In genomic region chr5:14741721-14742426, GRCh38 we compare ENCODE assay signal across 12 cellular contexts.
DNase-seq lines count a peak whose midpoint lies in the region; ATAC-seq and TF ChIP-seq lines count a peak whose summit lies in the region.
"Had no signal": no experiment of that assay in that cellular context is flagged by ENCODE, and none has a peak within 500 bp of the region (broad histone marks: within the 10 kb centered on the region; RNA-seq: fewer than 3 reads in every experiment).

No MANE protein-coding gene starts in this region.

- intact Hi-C loops in right cardiac atrium (cut with DNase I) = loop anchor here in 1 of 4 donors (10.0 kb wide), 1 partner anchor 123 kb away; no protein-coding TSS in a partner anchor

- H3K9ac ChIP-seq in OCI-LY1 (ENCODE audit: low read length) = no peak overlapping the region

- peaks cover 3 to 82% (median 19%) of the 10 kb centered on the region in 3 donors for H3K36me3 Mint-ChIP-seq in CD8-positive, alpha-beta memory T cell

- H3K27me3 Mint-ChIP-seq in CD8-positive, alpha-beta memory T cell = no peaks in the 10 kb centered on the region

- no peaks in the 10 kb centered on the region for H4K20me1 ChIP-seq in OCI-LY1 (ENCODE audit: insufficient read depth, low read length)

- 82% methylated on average over 11 of the region's 11 CpGs for WGBS in right cardiac atrium

- H3K36me3 ChIP-seq in CD8-positive, alpha-beta memory T cell (ENCODE audit: insufficient read depth, low read length) = peaks cover 26% of the 10 kb centered on the region
- H3K36me3 ChIP-seq in OCI-LY1 (ENCODE audit: insufficient read depth, low read length) = peaks cover 39% of the 10 kb centered on the region; the same call in 1 of the 2 replicates

- no peaks in the 10 kb centered on the region for H3K9me3 ChIP-seq in CD8-positive, alpha-beta memory T cell (ENCODE audit: low read length)
- H3K9me3 ChIP-seq in OCI-LY1 (ENCODE audit: low read length) = no peaks in the 10 kb centered on the region
- no peaks in the 10 kb centered on the region for H3K9me3 ChIP-seq in right cardiac atrium (ENCODE audit: control insufficient read depth, low read length)

- peak in 1 of 5 donors; percentile 56 for DNase-seq in CD8-positive, alpha-beta memory T cell
- DNase-seq in NCI-H146 (lab: John Stamatoyannopoulos, UW) (peak; percentile 81), right cardiac atrium (no peak), inferior parietal cortex (ENCODE audit: extremely low spot score) (no peak), GM10266 (ENCODE audit: extremely low spot score) (no peak)
- DNase-seq: activated CD4-positive, alpha-beta T cell treated with anti-CD3 and anti-CD28 coated beads for 48 hours; effector memory CD4-positive, alpha-beta T cell; NCI-H226; nucleus accumbens had no signal

- no peaks in the 10 kb centered on the region for H3K9me2 ChIP-seq in OCI-LY1 (ENCODE audit: low read depth, low read length)

- H2AFZ ChIP-seq in OCI-LY1 (ENCODE audit: low read length) = no peak overlapping the region

- peaks cover 6% of the 10 kb centered on the region for H3K4me1 ChIP-seq in CD8-positive, alpha-beta memory T cell (ENCODE audit: insufficient read depth, low read length)
- H3K4me1 ChIP-seq in OCI-LY1 (ENCODE audit: insufficient read depth, low read length, severe bottlenecking) = peaks cover 30% of the 10 kb centered on the region
- H3K4me1 ChIP-seq in right cardiac atrium (ENCODE audit: control insufficient read depth, insufficient read depth, low read length) = peaks cover 5% of the 10 kb centered on the region

- no peaks in the 10 kb centered on the region for H3K27me3 ChIP-seq in CD8-positive, alpha-beta memory T cell (ENCODE audit: insufficient read depth, low read length, poor library complexity, severe bottlenecking)
- H3K27me3 ChIP-seq in OCI-LY1 (ENCODE audit: insufficient read depth, low read length) (no peaks in the 10 kb centered on the region), right cardiac atrium (ENCODE audit: control insufficient read depth, insufficient read depth) (no peaks in the 10 kb centered on the region)

- no peaks in the 10 kb centered on the region for H3K79me2 ChIP-seq in OCI-LY1 (ENCODE audit: insufficient read depth, low read length)

- H3K4me2 ChIP-seq in OCI-LY1 (ENCODE audit: low read length) = no peak overlapping the region

- no peak overlapping the region for H3K4me3 ChIP-seq in CD8-positive, alpha-beta memory T cell (ENCODE audit: low read length)
- H3K4me3 ChIP-seq in OCI-LY1 (ENCODE audit: low read depth, low read length, poor library complexity, severe bottlenecking) (no peak overlapping the region), right cardiac atrium (ENCODE audit: low read length) (no peak overlapping the region)

- H3K4me1 Mint-ChIP-seq in CD8-positive, alpha-beta memory T cell = peaks cover 8 to 27% (median 12%) of the 10 kb centered on the region in 3 donors

- POLR2A ChIA-PET in CD8-positive, alpha-beta memory T cell (lab: Charles Lee) = no interaction called here

- H3K9me3 Mint-ChIP-seq in CD8-positive, alpha-beta memory T cell = no peaks in the 10 kb centered on the region

- TF ChIP-seq CTCF in OCI-LY1 (IDR thresholded peaks at IDR 0.05; ENCODE audit: low read length) (no peak), GM10266 (IDR thresholded peaks at IDR 0.05; ENCODE audit: control insufficient read depth, insufficient read depth, low read depth, missing control alignments) (no peak)

- no peak overlapping the region for H3K4me3 Mint-ChIP-seq in CD8-positive, alpha-beta memory T cell

- H3K27ac ChIP-seq in CD8-positive, alpha-beta memory T cell (ENCODE audit: low read depth, low read length) = no peak overlapping the region
- H3K27ac ChIP-seq in OCI-LY1 (ENCODE audit: low read depth, low read length, poor library complexity, severe bottlenecking) (peak overlapping the region; percentile 50), right cardiac atrium (ENCODE audit: low read length) (peak overlapping the region; percentile 39)

- H3F3A ChIP-seq in OCI-LY1 (ENCODE audit: insufficient read depth, low read length) = no peaks in the 10 kb centered on the region

- peak overlapping the region in 5 of 8 donors; percentile 61 to 86 (median 77) for H3K27ac Mint-ChIP-seq in CD8-positive, alpha-beta memory T cell

- ATAC-seq in right cardiac atrium (peak in 1 of 2 donors; percentile 20), HG03175 (IDR thresholded peaks at IDR 0.05; ENCODE audit: unreplicated experiment) (no peak), GM21526 (IDR thresholded peaks at IDR 0.05; ENCODE audit: low FRiP score, unreplicated experiment) (no peak)

- CTCF ChIA-PET in CD8-positive, alpha-beta memory T cell (lab: Charles Lee) = no interaction called here
